Comparison of ENCODE assay signal across 10 cellular contexts in genomic region chr2:159030674-159031380, GRCh38.
DNase-seq lines count a peak whose midpoint lies in the region; ATAC-seq lines count a peak whose summit lies in the region.
"Had no signal": no experiment of that assay in that cellular context is flagged by ENCODE, and none has a peak within 500 bp of the region (broad histone marks: within the 10 kb centered on the region; RNA-seq: fewer than 3 reads in every experiment).

No MANE protein-coding gene starts in this region.

- H2AFZ ChIP-seq in ACC112 (ENCODE audit: low read length, unreplicated experiment): no peak overlapping the region

- H3K9me3 ChIP-seq in esophagus (ENCODE audit: control insufficient read depth in 2 of 2, insufficient read depth in 1 of 2, low read depth in 1 of 2, low read length in 1 of 2): no peaks in the 10 kb centered on the region
- no peaks in the 10 kb centered on the region for H3K9me3 ChIP-seq in mucosa of rectum (ENCODE audit: control insufficient read depth in 2 of 2, low read length in 2 of 2)

- peak; percentile 45 for DNase-seq in OCI-M1 (lab: John Stamatoyannopoulos, UW)
- no peak for DNase-seq in NCI-H774 (lab: John Stamatoyannopoulos, UW)
- DNase-seq in AML-193 (lab: John Stamatoyannopoulos, UW): no peak
- no peak for DNase-seq in D341Med (ENCODE audit: low spot score)

- no peak overlapping the region for H3K9ac ChIP-seq in mucosa of rectum (ENCODE audit: low read depth in 1 of 2, low read length in 2 of 2)
- H3K9ac ChIP-seq: KMS-11 had no signal

- H3K4me3 ChIP-seq in ACC112 (ENCODE audit: low read depth, low read length) (peak overlapping the region; percentile 41; the same call in 1 of the 2 replicates), esophagus (ENCODE audit: low read depth in 1 of 2, low read length in 2 of 2) (no peak overlapping the region), mucosa of rectum (ENCODE audit: low read length in 2 of 2) (no peak overlapping the region)

- H3K4me1 ChIP-seq in ACC112 (ENCODE audit: control insufficient read depth, insufficient read depth, low read length, unreplicated experiment) (peaks cover 29% of the 10 kb centered on the region), esophagus (ENCODE audit: control insufficient read depth in 2 of 2, insufficient read depth in 2 of 2, low read length in 1 of 2) (peaks cover 4 to 13% of the 10 kb centered on the region in 2 donors), mucosa of rectum (ENCODE audit: control insufficient read depth in 2 of 2, insufficient read depth in 2 of 2, low read length in 2 of 2) (peaks cover 9 to 13% of the 10 kb centered on the region in 2 donors)

- H3K27me3 ChIP-seq in ACC112 (ENCODE audit: insufficient read depth, low read length) (no peaks in the 10 kb centered on the region), esophagus (ENCODE audit: control insufficient read depth in 1 of 2, insufficient read depth in 2 of 2, low read length in 2 of 2) (no peaks in the 10 kb centered on the region), mucosa of rectum (ENCODE audit: control insufficient read depth in 2 of 2, insufficient read depth in 2 of 2, low read length in 2 of 2) (no peaks in the 10 kb centered on the region)

- peaks cover 40% of the 10 kb centered on the region for H3K79me2 ChIP-seq in ACC112 (ENCODE audit: control insufficient read depth, insufficient read depth, low read length, unreplicated experiment)

- ATAC-seq in HG03196 (IDR thresholded peaks at IDR 0.05; ENCODE audit: unreplicated experiment): no peak

- 28 to 30% methylated on average over 2 of the region's 2 CpGs for WGBS in esophagus, 2 donors

- H3K36me3 ChIP-seq in ACC112 (ENCODE audit: insufficient read depth, low read length): no peaks in the 10 kb centered on the region
- H3K36me3 ChIP-seq in esophagus (ENCODE audit: control insufficient read depth in 2 of 2, insufficient read depth in 2 of 2, low read length in 1 of 2): no peaks in the 10 kb centered on the region
- H3K36me3 ChIP-seq in mucosa of rectum (ENCODE audit: control insufficient read depth in 2 of 2, insufficient read depth in 2 of 2, low read length in 2 of 2): no peaks in the 10 kb centered on the region

- H3K27ac ChIP-seq in ACC112 (ENCODE audit: low read depth, low read length) (peak overlapping the region; percentile 76), esophagus (ENCODE audit: low read depth in 2 of 2, low read length in 1 of 2) (peak overlapping the region; percentile 16 to 57), mucosa of rectum (ENCODE audit: low read depth in 2 of 2, low read length in 2 of 2) (peak overlapping the region; percentile 34 to 64)
- H3K27ac ChIP-seq: C4-2B, KMS-11 had no signal
